1 cellular context compared by ENCODE assay signal in the genomic region with DNA sequence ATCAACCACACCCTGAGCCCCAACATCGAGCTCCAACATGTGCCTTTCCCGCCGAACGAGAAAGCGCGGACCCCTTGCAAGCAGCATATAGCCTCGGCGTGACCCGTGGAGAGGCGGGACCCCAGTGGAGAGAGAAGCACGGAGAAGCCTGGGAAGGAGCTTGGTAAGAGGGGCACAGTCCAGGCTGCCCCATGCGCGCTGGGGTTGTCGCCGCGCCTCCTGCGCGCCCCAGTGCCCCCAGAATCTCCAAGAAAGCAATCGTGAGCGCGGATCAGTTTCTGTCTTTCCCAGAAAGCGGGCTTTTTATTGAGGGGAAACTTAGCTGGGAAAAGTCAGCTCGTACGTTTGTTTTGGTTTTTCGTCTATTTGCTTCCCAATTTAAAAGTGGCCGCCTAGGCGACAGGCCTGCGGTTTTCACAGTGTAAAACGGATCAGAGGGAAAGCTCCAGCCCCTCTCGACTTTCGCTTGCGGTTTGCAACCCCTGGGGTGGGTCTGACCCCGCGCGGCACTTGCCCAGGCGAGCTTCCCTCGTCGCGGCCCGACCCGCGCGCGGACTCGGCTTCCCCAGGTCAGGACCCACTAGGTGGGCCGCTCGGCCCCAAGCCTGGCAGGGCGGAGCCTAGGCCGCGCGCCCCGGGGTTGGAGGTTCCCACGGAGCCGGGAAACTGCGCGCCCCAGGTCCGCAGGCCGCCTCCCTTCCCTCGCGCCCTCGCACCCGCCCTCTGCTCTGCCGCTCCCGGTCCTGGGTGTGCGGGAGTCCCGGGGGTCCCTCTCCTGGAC.
TF ChIP-seq lines count a peak whose summit lies in the region.

No MANE protein-coding gene starts in this region.

TF ChIP-seq in HepG2, 621 proteins besides CTCF, POLR2A, EP300 and RAD21 (continued from another document and continues in another):
- TF ChIP-seq ZHX1 (CRISPR knock-in tag; IDR thresholded peaks at IDR 0.05; ENCODE audit: low read depth) (no peak), SKI (IDR thresholded peaks at IDR 0.05; ENCODE audit: partially characterized antibody) (no peak), HNF4A (CRISPR knock-in tag; IDR thresholded peaks at IDR 0.05) (no peak), KLF16 (CRISPR knock-in tag; IDR thresholded peaks at IDR 0.05) (peak in 1 of 2 experiments; percentile 71; a peak in 2 of 4 replicates), REL (CRISPR knock-in tag; conservative IDR thresholded peaks at IDR 0.05) (no peak), SMAD3 (CRISPR knock-in tag; IDR thresholded peaks at IDR 0.05) (no peak), RBAK (CRISPR knock-in tag; IDR thresholded peaks at IDR 0.05) (no peak), MAFK (conservative IDR thresholded peaks at IDR 0.05 in 1 of 2, IDR thresholded peaks at IDR 0.05 in 1 of 2; ENCODE audit: low read length in 2 of 2) (no peak), ZNF446 (CRISPR knock-in tag; IDR thresholded peaks at IDR 0.05) (no peak), CREM (IDR thresholded peaks at IDR 0.05) (no peak), CREM (CRISPR knock-in tag; IDR thresholded peaks at IDR 0.05) (no peak), FLYWCH1 (CRISPR knock-in tag; IDR thresholded peaks at IDR 0.05) (no peak), SETDB1 (CRISPR knock-in tag; IDR thresholded peaks at IDR 0.05; ENCODE audit: borderline replicate concordance) (0 out of 2 replicates have a peak, but pooled peaks have one; percentile 54), HOXA3 (CRISPR knock-in tag; IDR thresholded peaks at IDR 0.05) (peak; percentile 64), ZNF710 (CRISPR knock-in tag; IDR thresholded peaks at IDR 0.05; ENCODE audit: borderline replicate concordance) (no peak), ZNF614 (CRISPR knock-in tag; IDR thresholded peaks at IDR 0.05; ENCODE audit: borderline replicate concordance) (no peak), SRSF9 (IDR thresholded peaks at IDR 0.05; ENCODE audit: borderline replicate concordance, insufficient read depth, low read depth, low read length, poor library complexity, severe bottlenecking) (no peak), ZNF563 (CRISPR knock-in tag; IDR thresholded peaks at IDR 0.05) (no peak), ZNF639 (CRISPR knock-in tag; conservative IDR thresholded peaks at IDR 0.05) (no peak), PPARG (CRISPR knock-in tag; conservative IDR thresholded peaks at IDR 0.05) (no peak), ZNF552 (CRISPR knock-in tag; IDR thresholded peaks at IDR 0.05; ENCODE audit: borderline replicate concordance) (0 out of 2 replicates have a peak, but pooled peaks have one; percentile 26), MEIS1 (CRISPR knock-in tag; IDR thresholded peaks at IDR 0.05; ENCODE audit: borderline replicate concordance) (no peak), NFE2 (CRISPR knock-in tag; IDR thresholded peaks at IDR 0.05) (no peak), NFIB (CRISPR knock-in tag; IDR thresholded peaks at IDR 0.05; ENCODE audit: borderline replicate concordance) (no peak), HIVEP1 (CRISPR knock-in tag; IDR thresholded peaks at IDR 0.05) (no peak; the same call in 1 of the 2 replicates), NFRKB (IDR thresholded peaks at IDR 0.05) (no peak), CCAR2 (optimal IDR thresholded peaks at IDR 0.05; ENCODE audit: low read depth, low read length) (no peak), MTF2 (CRISPR knock-in tag; IDR thresholded peaks at IDR 0.05; ENCODE audit: borderline replicate concordance) (no peak), ZNF235 (CRISPR knock-in tag; IDR thresholded peaks at IDR 0.05; ENCODE audit: borderline replicate concordance) (no peak; the same call in 1 of the 2 replicates), ZNF256 (CRISPR knock-in tag; conservative IDR thresholded peaks at IDR 0.05) (no peak; the same call in 1 of the 2 replicates), RFX3 (CRISPR knock-in tag; IDR thresholded peaks at IDR 0.05) (no peak), JUND (CRISPR knock-in tag; IDR thresholded peaks at IDR 0.05) (no peak; the same call in 1 of the 2 replicates), CC2D1A (CRISPR knock-in tag; IDR thresholded peaks at IDR 0.05) (0 out of 2 replicates have a peak, but pooled peaks have one; percentile 16), ZFYVE20 (CRISPR knock-in tag; IDR thresholded peaks at IDR 0.05; ENCODE audit: borderline replicate concordance, low read depth) (no peak), ZNF547 (CRISPR knock-in tag; IDR thresholded peaks at IDR 0.05) (no peak), ZBTB38 (CRISPR knock-in tag; IDR thresholded peaks at IDR 0.05) (peak; percentile 93), ZNF576 (CRISPR knock-in tag; IDR thresholded peaks at IDR 0.05) (no peak), ZNF234 (CRISPR knock-in tag; conservative IDR thresholded peaks at IDR 0.05) (0 out of 2 replicates have a peak, but pooled peaks have one; percentile 63), TCF12 (IDR thresholded peaks at IDR 0.05) (no peak), TCF12 (CRISPR knock-in tag; IDR thresholded peaks at IDR 0.05) (no peak), IRX3 (CRISPR knock-in tag; IDR thresholded peaks at IDR 0.05; ENCODE audit: borderline replicate concordance, low read depth) (0 out of 2 replicates have a peak, but pooled peaks have one; percentile 23), ZNF337 (CRISPR knock-in tag; IDR thresholded peaks at IDR 0.05; ENCODE audit: borderline replicate concordance, low read depth) (no peak), ZIK1 (CRISPR knock-in tag; IDR thresholded peaks at IDR 0.05; ENCODE audit: borderline replicate concordance, low read depth) (peak; percentile 77; the same call in 1 of the 2 replicates), SOX13 (IDR thresholded peaks at IDR 0.05) (no peak), SOX13 (CRISPR knock-in tag; conservative IDR thresholded peaks at IDR 0.05 in 1 of 2, IDR thresholded peaks at IDR 0.05 in 1 of 2) (peak in 1 of 2 experiments; percentile 31; a peak in 1 of 4 replicates), TBL1XR1 (IDR thresholded peaks at IDR 0.05; ENCODE audit: borderline replicate concordance, low read length, partially characterized antibody) (no peak), ZNF276 (CRISPR knock-in tag; IDR thresholded peaks at IDR 0.05; ENCODE audit: low read depth) (no peak; the same call in 1 of the 2 replicates)
- TF ChIP-seq, protein P1, sequence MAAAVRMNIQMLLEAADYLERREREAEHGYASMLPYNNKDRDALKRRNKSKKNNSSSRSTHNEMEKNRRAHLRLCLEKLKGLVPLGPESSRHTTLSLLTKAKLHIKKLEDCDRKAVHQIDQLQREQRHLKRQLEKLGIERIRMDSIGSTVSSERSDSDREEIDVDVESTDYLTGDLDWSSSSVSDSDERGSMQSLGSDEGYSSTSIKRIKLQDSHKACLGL (CRISPR knock-in tag; IDR thresholded peaks at IDR 0.05) = no peak
- TF ChIP-seq, protein P2, sequence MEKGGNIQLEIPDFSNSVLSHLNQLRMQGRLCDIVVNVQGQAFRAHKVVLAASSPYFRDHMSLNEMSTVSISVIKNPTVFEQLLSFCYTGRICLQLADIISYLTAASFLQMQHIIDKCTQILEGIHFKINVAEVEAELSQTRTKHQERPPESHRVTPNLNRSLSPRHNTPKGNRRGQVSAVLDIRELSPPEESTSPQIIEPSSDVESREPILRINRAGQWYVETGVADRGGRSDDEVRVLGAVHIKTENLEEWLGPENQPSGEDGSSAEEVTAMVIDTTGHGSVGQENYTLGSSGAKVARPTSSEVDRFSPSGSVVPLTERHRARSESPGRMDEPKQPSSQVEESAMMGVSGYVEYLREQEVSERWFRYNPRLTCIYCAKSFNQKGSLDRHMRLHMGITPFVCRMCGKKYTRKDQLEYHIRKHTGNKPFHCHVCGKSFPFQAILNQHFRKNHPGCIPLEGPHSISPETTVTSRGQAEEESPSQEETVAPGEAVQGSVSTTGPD (CRISPR knock-in tag; IDR thresholded peaks at IDR 0.05) = no peak
- TF ChIP-seq, protein P3, sequence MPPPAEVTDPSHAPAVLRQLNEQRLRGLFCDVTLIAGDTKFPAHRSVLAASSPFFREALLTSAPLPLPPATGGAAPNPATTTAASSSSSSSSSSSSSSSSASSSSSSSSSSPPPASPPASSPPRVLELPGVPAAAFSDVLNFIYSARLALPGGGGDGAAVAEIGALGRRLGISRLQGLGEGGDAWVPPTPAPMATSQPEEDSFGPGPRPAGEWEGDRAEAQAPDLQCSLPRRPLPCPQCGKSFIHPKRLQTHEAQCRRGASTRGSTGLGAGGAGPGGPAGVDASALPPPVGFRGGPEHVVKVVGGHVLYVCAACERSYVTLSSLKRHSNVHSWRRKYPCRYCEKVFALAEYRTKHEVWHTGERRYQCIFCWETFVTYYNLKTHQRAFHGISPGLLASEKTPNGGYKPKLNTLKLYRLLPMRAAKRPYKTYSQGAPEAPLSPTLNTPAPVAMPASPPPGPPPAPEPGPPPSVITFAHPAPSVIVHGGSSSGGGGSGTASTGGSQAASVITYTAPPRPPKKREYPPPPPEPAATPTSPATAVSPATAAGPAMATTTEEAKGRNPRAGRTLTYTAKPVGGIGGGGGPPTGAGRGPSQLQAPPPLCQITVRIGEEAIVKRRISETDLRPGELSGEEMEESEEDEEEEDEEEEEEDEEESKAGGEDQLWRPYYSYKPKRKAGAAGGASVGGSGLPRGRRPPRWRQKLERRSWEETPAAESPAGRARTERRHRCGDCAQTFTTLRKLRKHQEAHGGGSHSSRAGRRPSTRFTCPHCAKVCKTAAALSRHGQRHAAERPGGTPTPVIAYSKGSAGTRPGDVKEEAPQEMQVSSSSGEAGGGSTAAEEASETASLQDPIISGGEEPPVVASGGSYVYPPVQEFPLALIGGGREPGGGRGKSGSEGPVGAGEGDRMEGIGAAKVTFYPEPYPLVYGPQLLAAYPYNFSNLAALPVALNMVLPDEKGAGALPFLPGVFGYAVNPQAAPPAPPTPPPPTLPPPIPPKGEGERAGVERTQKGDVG (CRISPR knock-in tag; IDR thresholded peaks at IDR 0.05; ENCODE audit: borderline replicate concordance) = peak; percentile 91; the same call in 1 of the 2 replicates
- TF ChIP-seq, protein P4, sequence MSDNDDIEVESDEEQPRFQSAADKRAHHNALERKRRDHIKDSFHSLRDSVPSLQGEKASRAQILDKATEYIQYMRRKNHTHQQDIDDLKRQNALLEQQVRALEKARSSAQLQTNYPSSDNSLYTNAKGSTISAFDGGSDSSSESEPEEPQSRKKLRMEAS (IDR thresholded peaks at IDR 0.05) = no peak
